In genomic region chr3:187044206-187044605, GRCh38 we compare ENCODE assay signal across 8 cellular contexts.
DNase-seq lines count a peak whose midpoint lies in the region; ATAC-seq and TF ChIP-seq lines count a peak whose summit lies in the region.

No MANE protein-coding gene starts in this region.

- peaks cover 94% of the 10 kb centered on the region for H3K4me1 Mint-ChIP-seq in activated naive CD4-positive, alpha-beta T cell treated with anti-CD3 and anti-CD28 coated beads, Interleukin-2, amount 50 U/mL, for 24 hours
- H3K4me1 Mint-ChIP-seq in nephron, result no peaks in the 10 kb centered on the region

- no peak overlapping the region for H3K9ac ChIP-seq in SU-DHL-6 (ENCODE audit: low read length)

- no peaks in the 10 kb centered on the region for H3K9me3 Mint-ChIP-seq in activated naive CD4-positive, alpha-beta T cell treated with anti-CD3 and anti-CD28 coated beads, Interleukin-2, amount 50 U/mL, for 24 hours
- no peaks in the 10 kb centered on the region for H3K9me3 Mint-ChIP-seq in nephron

- peaks cover 57% of the 10 kb centered on the region for H3K36me3 Mint-ChIP-seq in activated naive CD4-positive, alpha-beta T cell treated with anti-CD3 and anti-CD28 coated beads, Interleukin-2, amount 50 U/mL, for 24 hours
- H3K36me3 Mint-ChIP-seq in nephron (ENCODE audit: low read depth), result peaks cover 77% of the 10 kb centered on the region

- no peak overlapping the region for H3K4me3 ChIP-seq in SU-DHL-6 (ENCODE audit: insufficient read depth, low read length, poor library complexity, severe bottlenecking)

- peak overlapping the region; percentile 60 for H3K27ac ChIP-seq in SU-DHL-6 (ENCODE audit: low read depth, low read length)

- ATAC-seq in HG03066 (IDR thresholded peaks at IDR 0.05; ENCODE audit: low read depth, unreplicated experiment), result peak; percentile 60

- TF ChIP-seq CTCF in SU-DHL-6 (IDR thresholded peaks at IDR 0.05; ENCODE audit: insufficient read depth, low read length, poor library complexity, severe bottlenecking), result no peak
- TF ChIP-seq CTCF in nephron (IDR thresholded peaks at IDR 0.05; ENCODE audit: unreplicated experiment in 3 of 3), result no peak

- peak overlapping the region; percentile 81 for H3K27ac Mint-ChIP-seq in activated naive CD4-positive, alpha-beta T cell treated with anti-CD3 and anti-CD28 coated beads, Interleukin-2, amount 50 U/mL, for 24 hours
- H3K27ac Mint-ChIP-seq in nephron, result peak overlapping the region; percentile 53 to 84 (median 73)

- H3K79me2 ChIP-seq in SU-DHL-6 (ENCODE audit: insufficient read depth, low read length), result peaks cover 98% of the 10 kb centered on the region

- no peaks in the 10 kb centered on the region for H3K27me3 Mint-ChIP-seq in activated naive CD4-positive, alpha-beta T cell treated with anti-CD3 and anti-CD28 coated beads, Interleukin-2, amount 50 U/mL, for 24 hours
- no peaks in the 10 kb centered on the region for H3K27me3 Mint-ChIP-seq in nephron (ENCODE audit: low read depth)

- H3K4me3 Mint-ChIP-seq in activated naive CD4-positive, alpha-beta T cell treated with anti-CD3 and anti-CD28 coated beads, Interleukin-2, amount 50 U/mL, for 24 hours, result peak overlapping the region; percentile 71
- no peak overlapping the region for H3K4me3 Mint-ChIP-seq in nephron

- H3K4me2 ChIP-seq in SU-DHL-6 (ENCODE audit: low read depth, low read length, poor library complexity, severe bottlenecking), result no peak overlapping the region

- no peaks in the 10 kb centered on the region for H3K9me2 ChIP-seq in SU-DHL-6 (replicated peaks; ENCODE audit: insufficient read depth, low read length)

- H3K36me3 ChIP-seq in SU-DHL-6 (ENCODE audit: low read length), result peaks cover 91% of the 10 kb centered on the region

- peaks cover 48% of the 10 kb centered on the region for H4K20me1 ChIP-seq in SU-DHL-6 (ENCODE audit: low read depth, low read length)

- no peaks in the 10 kb centered on the region for H3K27me3 ChIP-seq in SU-DHL-6 (ENCODE audit: low read length)

- H3K9me3 ChIP-seq in SU-DHL-6 (ENCODE audit: insufficient read depth, low read length), result no peaks in the 10 kb centered on the region

- no peak for DNase-seq in activated naive CD4-positive, alpha-beta T cell treated with anti-CD3 and anti-CD28 coated beads, Interleukin-2, amount 50 U/mL, for 16 hours
- DNase-seq in cerebellum (ENCODE audit: low spot score) (no peak), NCI-H526 treated with DMSO at 0.1 percent for 48 hours (lab: John Stamatoyannopoulos, UW) (no peak), NCI-H1694 treated with DMSO at 0.1 percent for 48 hours (lab: John Stamatoyannopoulos, UW) (no peak)

- no peak overlapping the region for H2AFZ ChIP-seq in SU-DHL-6 (ENCODE audit: low read depth, low read length, severe bottlenecking)

- peaks cover 65% of the 10 kb centered on the region for H3F3A ChIP-seq in SU-DHL-6 (ENCODE audit: insufficient read depth)
